In the genomic region with DNA sequence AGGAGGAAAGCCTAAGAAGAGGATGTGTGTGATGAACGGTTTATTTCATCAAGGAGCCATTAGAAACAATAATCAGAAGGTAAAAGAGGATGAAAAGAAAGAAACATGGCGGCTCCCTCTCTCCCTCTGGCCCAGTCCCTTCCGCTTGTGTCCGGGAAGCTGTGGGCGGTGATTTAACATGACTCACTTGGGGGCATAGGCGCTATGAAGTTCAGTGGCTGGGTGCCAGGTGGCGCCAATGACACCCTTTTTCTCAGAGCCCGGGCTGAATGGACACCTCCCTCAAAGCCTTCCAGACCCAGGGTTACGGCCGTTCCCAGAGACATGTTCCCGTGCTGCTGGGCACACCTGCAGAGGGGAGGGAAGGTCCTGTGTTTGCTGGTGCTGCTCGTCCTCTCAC, we compare ENCODE assay signal across 12 cellular contexts.
DNase-seq lines count a peak whose midpoint lies in the region; ATAC-seq and TF ChIP-seq lines count a peak whose summit lies in the region.
"Had no signal": no experiment of that assay in that cellular context is flagged by ENCODE, and none has a peak within 500 bp of the region (broad histone marks: within the 10 kb centered on the region; RNA-seq: fewer than 3 reads in every experiment).

No MANE protein-coding gene starts in this region.

- no peaks in the 10 kb centered on the region for H3K9me3 ChIP-seq in endodermal cell (ENCODE audit: control insufficient read depth, low read length)
- H3K9me3 ChIP-seq in thyroid gland, result no peaks in the 10 kb centered on the region

- H3K4me1 Mint-ChIP-seq in stimulated activated naive CD8-positive, alpha-beta T cell treated with anti-CD3 and anti-CD28 coated beads, Interleukin-15, amount 100 ng/mL, for 72 hours, result no peaks in the 10 kb centered on the region
- H3K4me1 Mint-ChIP-seq in endodermal cell, result peaks cover 5% of the 10 kb centered on the region

- peak; percentile 5 for DNase-seq in stimulated activated naive CD8-positive, alpha-beta T cell treated with anti-CD3 and anti-CD28 coated beads, Interleukin-15, Interleukin-2, amounts not matched to agents 100 U/mL and 50 U/mL, for 24 hours
- no peak for DNase-seq in stimulated activated naive CD8-positive, alpha-beta T cell treated with anti-CD3 and anti-CD28 coated beads, Interleukin-15, amount 100 ng/mL, for 72 hours
- DNase-seq in NCI-H69 (lab: John Stamatoyannopoulos, UW) (peak; percentile 73), endodermal cell (peak; percentile 87), thyroid gland (no peak), GOT3 (lab: John Stamatoyannopoulos, UW) (no peak)
- DNase-seq: activated naive CD4-positive, alpha-beta T cell treated with Interleukin-2 at 50 U/mL for 16 hours; NK-92 treated with Interleukin-12 subunit alpha and Interleukin-12 subunit beta, amount 100 ng/mL, for 24 hours had no signal

- no peaks in the 10 kb centered on the region for H3K36me3 Mint-ChIP-seq in endodermal cell (ENCODE audit: low read depth)

- peaks cover 6% of the 10 kb centered on the region for H3K27me3 Mint-ChIP-seq in stimulated activated naive CD8-positive, alpha-beta T cell treated with anti-CD3 and anti-CD28 coated beads, Interleukin-15, amount 100 ng/mL, for 72 hours
- H3K27me3 Mint-ChIP-seq in endodermal cell (ENCODE audit: insufficient read depth), result no peaks in the 10 kb centered on the region

- ATAC-seq in stimulated activated naive CD8-positive, alpha-beta T cell treated with anti-CD3 and anti-CD28 coated beads, Interleukin-15, Interleukin-2, amounts not matched to agents 100 U/mL and 50 U/mL, for 24 hours, result no peak
- no peak for ATAC-seq in stimulated activated naive CD8-positive, alpha-beta T cell treated with anti-CD3 and anti-CD28 coated beads, Interleukin-15, amount 100 ng/mL, for 72 hours
- ATAC-seq in GM18519 (IDR thresholded peaks at IDR 0.05; ENCODE audit: low FRiP score, unreplicated experiment), result no peak
- no peak for ATAC-seq in SK-N-SH treated with all-trans-retinoic acid at 6 μM for 48 hours

- intact Hi-C loops in thyroid gland (cut with DNase I), result no loop called here

- H3K4me1 ChIP-seq in endodermal cell (ENCODE audit: control insufficient read depth, insufficient read depth, low read length), result no peaks in the 10 kb centered on the region
- no peaks in the 10 kb centered on the region for H3K4me1 ChIP-seq in thyroid gland

- WGBS in endodermal cell (ENCODE audit: insufficient coverage in 1 of 2, insufficient read length in 1 of 2), 2 experiments, result 77 to 82% methylated on average over 9 to 12 of the region's 12 CpGs
- 70 to 79% methylated on average over 12 of the region's 12 CpGs for WGBS in thyroid gland, 2 donors

- no peak overlapping the region for H3K27ac Mint-ChIP-seq in stimulated activated naive CD8-positive, alpha-beta T cell treated with anti-CD3 and anti-CD28 coated beads, Interleukin-15, amount 100 ng/mL, for 72 hours
- no peak overlapping the region for H3K27ac Mint-ChIP-seq in endodermal cell

- H3K27me3 ChIP-seq in endodermal cell (ENCODE audit: control insufficient read depth, insufficient read depth, low read length, poor library complexity, severe bottlenecking), result no peaks in the 10 kb centered on the region
- no peaks in the 10 kb centered on the region for H3K27me3 ChIP-seq in thyroid gland

- no peaks in the 10 kb centered on the region for H3K9me3 Mint-ChIP-seq in stimulated activated naive CD8-positive, alpha-beta T cell treated with anti-CD3 and anti-CD28 coated beads, Interleukin-15, amount 100 ng/mL, for 72 hours
- H3K9me3 Mint-ChIP-seq in endodermal cell, result no peaks in the 10 kb centered on the region

- TF ChIP-seq POLR2A in thyroid gland (IDR thresholded peaks at IDR 0.05), result no peak

- H3K9ac ChIP-seq in endodermal cell (ENCODE audit: extremely low read depth, low read length, poor library complexity, severe bottlenecking), result no peak overlapping the region
- H3K9ac ChIP-seq: KMS-11 had no signal

- TF ChIP-seq CTCF in endodermal cell (conservative IDR thresholded peaks at IDR 0.05) (peak; percentile 63), thyroid gland (IDR thresholded peaks at IDR 0.05) (no peak)

- H3K36me3 ChIP-seq in endodermal cell (ENCODE audit: control insufficient read depth, insufficient read depth, low read length) (no peaks in the 10 kb centered on the region), thyroid gland (no peaks in the 10 kb centered on the region)

- H3K4me3 Mint-ChIP-seq in stimulated activated naive CD8-positive, alpha-beta T cell treated with anti-CD3 and anti-CD28 coated beads, Interleukin-15, amount 100 ng/mL, for 72 hours, result no peak overlapping the region
- no peak overlapping the region for H3K4me3 Mint-ChIP-seq in endodermal cell

- H3K27ac ChIP-seq in endodermal cell (ENCODE audit: low read depth, low read length) (no peak overlapping the region), thyroid gland (no peak overlapping the region)
- H3K27ac ChIP-seq: C4-2B, KMS-11 had no signal

- H3K4me3 ChIP-seq in endodermal cell (ENCODE audit: low read length) (no peak overlapping the region), thyroid gland (replicated peaks in 1 of 3) (no peak overlapping the region)

TF ChIP-seq in SK-N-SH treated with all-trans-retinoic acid at 6 μM for 48 hours, 23 proteins besides CTCF, POLR2A, EP300 and RAD21 (continues in another document):
- TF ChIP-seq GLIS3 (CRISPR knock-in tag; IDR thresholded peaks at IDR 0.05) (no peak), RARB (CRISPR knock-in tag; IDR thresholded peaks at IDR 0.05) (no peak), ZNF8 (CRISPR knock-in tag; IDR thresholded peaks at IDR 0.05) (no peak), ESRRG (CRISPR knock-in tag; IDR thresholded peaks at IDR 0.05) (no peak), OSR1 (CRISPR knock-in tag; IDR thresholded peaks at IDR 0.05) (no peak), ARNTL (CRISPR knock-in tag; IDR thresholded peaks at IDR 0.05; ENCODE audit: borderline replicate concordance, low read depth) (no peak)
- TF ChIP-seq, protein P1, sequence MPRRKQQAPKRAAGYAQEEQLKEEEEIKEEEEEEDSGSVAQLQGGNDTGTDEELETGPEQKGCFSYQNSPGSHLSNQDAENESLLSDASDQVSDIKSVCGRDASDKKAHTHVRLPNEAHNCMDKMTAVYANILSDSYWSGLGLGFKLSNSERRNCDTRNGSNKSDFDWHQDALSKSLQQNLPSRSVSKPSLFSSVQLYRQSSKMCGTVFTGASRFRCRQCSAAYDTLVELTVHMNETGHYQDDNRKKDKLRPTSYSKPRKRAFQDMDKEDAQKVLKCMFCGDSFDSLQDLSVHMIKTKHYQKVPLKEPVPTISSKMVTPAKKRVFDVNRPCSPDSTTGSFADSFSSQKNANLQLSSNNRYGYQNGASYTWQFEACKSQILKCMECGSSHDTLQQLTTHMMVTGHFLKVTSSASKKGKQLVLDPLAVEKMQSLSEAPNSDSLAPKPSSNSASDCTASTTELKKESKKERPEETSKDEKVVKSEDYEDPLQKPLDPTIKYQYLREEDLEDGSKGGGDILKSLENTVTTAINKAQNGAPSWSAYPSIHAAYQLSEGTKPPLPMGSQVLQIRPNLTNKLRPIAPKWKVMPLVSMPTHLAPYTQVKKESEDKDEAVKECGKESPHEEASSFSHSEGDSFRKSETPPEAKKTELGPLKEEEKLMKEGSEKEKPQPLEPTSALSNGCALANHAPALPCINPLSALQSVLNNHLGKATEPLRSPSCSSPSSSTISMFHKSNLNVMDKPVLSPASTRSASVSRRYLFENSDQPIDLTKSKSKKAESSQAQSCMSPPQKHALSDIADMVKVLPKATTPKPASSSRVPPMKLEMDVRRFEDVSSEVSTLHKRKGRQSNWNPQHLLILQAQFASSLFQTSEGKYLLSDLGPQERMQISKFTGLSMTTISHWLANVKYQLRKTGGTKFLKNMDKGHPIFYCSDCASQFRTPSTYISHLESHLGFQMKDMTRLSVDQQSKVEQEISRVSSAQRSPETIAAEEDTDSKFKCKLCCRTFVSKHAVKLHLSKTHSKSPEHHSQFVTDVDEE (CRISPR knock-in tag; IDR thresholded peaks at IDR 0.05), result no peak
- TF ChIP-seq, protein P2, sequence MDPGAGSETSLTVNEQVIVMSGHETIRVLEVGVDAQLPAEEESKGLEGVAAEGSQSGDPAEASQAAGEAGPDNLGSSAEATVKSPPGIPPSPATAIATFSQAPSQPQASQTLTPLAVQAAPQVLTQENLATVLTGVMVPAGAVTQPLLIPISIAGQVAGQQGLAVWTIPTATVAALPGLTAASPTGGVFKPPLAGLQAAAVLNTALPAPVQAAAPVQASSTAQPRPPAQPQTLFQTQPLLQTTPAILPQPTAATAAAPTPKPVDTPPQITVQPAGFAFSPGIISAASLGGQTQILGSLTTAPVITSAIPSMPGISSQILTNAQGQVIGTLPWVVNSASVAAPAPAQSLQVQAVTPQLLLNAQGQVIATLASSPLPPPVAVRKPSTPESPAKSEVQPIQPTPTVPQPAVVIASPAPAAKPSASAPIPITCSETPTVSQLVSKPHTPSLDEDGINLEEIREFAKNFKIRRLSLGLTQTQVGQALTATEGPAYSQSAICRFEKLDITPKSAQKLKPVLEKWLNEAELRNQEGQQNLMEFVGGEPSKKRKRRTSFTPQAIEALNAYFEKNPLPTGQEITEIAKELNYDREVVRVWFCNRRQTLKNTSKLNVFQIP (CRISPR knock-in tag; IDR thresholded peaks at IDR 0.05; ENCODE audit: borderline replicate concordance, low read depth), result no peak
- TF ChIP-seq, protein P3, sequence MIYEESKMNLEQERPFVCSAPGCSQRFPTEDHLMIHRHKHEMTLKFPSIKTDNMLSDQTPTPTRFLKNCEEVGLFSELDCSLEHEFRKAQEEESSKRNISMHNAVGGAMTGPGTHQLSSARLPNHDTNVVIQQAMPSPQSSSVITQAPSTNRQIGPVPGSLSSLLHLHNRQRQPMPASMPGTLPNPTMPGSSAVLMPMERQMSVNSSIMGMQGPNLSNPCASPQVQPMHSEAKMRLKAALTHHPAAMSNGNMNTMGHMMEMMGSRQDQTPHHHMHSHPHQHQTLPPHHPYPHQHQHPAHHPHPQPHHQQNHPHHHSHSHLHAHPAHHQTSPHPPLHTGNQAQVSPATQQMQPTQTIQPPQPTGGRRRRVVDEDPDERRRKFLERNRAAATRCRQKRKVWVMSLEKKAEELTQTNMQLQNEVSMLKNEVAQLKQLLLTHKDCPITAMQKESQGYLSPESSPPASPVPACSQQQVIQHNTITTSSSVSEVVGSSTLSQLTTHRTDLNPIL (CRISPR knock-in tag; IDR thresholded peaks at IDR 0.05; ENCODE audit: low read depth), result no peak
- TF ChIP-seq, protein P4, sequence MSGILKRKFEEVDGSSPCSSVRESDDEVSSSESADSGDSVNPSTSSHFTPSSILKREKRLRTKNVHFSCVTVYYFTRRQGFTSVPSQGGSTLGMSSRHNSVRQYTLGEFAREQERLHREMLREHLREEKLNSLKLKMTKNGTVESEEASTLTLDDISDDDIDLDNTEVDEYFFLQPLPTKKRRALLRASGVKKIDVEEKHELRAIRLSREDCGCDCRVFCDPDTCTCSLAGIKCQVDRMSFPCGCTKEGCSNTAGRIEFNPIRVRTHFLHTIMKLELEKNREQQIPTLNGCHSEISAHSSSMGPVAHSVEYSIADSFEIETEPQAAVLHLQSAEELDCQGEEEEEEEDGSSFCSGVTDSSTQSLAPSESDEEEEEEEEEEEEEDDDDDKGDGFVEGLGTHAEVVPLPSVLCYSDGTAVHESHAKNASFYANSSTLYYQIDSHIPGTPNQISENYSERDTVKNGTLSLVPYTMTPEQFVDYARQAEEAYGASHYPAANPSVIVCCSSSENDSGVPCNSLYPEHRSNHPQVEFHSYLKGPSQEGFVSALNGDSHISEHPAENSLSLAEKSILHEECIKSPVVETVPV (CRISPR knock-in tag; IDR thresholded peaks at IDR 0.05), result no peak

Comparison
In these comparisons a context has a peak if more than half of its experiments do, and no peak if none do; other contexts are left out.
1. DNase-seq: peak in stimulated activated naive CD8-positive, alpha-beta T cell treated with anti-CD3 and anti-CD28 coated beads, Interleukin-15, Interleukin-2, amounts not matched to agents 100 U/mL and 50 U/mL, for 24 hours (single experiment), NCI-H69 (single experiment) and endodermal cell (single experiment); none in stimulated activated naive CD8-positive, alpha-beta T cell treated with anti-CD3 and anti-CD28 coated beads, Interleukin-15, amount 100 ng/mL, for 72 hours (0 of 2), thyroid gland (0 of 2) and GOT3 (single experiment).